ENCODE assay signal across 1 cellular context in the genomic region with DNA sequence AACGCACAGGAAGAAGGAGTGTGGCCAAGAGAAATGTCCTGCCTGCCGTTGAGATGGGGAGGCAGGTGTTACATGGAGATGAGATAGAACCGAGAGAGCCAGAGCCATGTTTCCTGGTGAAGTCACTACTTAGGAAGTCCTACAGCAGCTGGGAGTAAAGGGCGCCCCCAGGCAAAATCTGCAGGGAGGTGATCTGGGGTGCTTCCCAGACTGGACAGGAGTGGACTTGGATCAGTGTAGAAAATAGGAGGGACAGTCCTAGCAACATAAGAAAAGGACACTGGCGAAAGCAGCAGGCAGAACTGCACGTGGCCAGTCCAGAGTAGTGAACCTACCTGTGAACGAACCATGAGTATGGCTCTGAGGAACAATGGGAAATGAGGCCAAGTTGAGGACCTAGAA.
TF ChIP-seq lines count a peak whose summit lies in the region.

No MANE protein-coding gene starts in this region.

TF ChIP-seq in K562, 482 proteins besides CTCF, POLR2A, EP300 and RAD21 (continued from another document):
- TF ChIP-seq ZNF592 (IDR thresholded peaks at IDR 0.05) (peak; percentile 91), DACH1 (IDR thresholded peaks at IDR 0.05; ENCODE audit: partially characterized antibody) (no peak), YY1 (IDR thresholded peaks at IDR 0.05; ENCODE audit: borderline replicate concordance in 1 of 3, control insufficient read depth in 1 of 3, extremely low read depth in 1 of 3, insufficient read depth in 3 of 3, insufficient read length in 1 of 3, insufficient replicate concordance in 2 of 3, low read depth in 1 of 3, low read length in 2 of 3) (peak in 1 of 3 experiments; percentile 61), NR2C1 (IDR thresholded peaks at IDR 0.05) (no peak), NR2C1 (tag; IDR thresholded peaks at IDR 0.05) (peak; percentile 29; the same call in 1 of the 2 replicates), ARID1B (IDR thresholded peaks at IDR 0.05) (peak; percentile 44), DMBX1 (CRISPR knock-in tag; IDR thresholded peaks at IDR 0.05; ENCODE audit: borderline replicate concordance) (peak; percentile 57; the same call in 1 of the 2 replicates), ZNF232 (CRISPR knock-in tag; IDR thresholded peaks at IDR 0.05) (no peak), MYC (IDR thresholded peaks at IDR 0.05; ENCODE audit: low read depth, low read length) (peak; percentile 18; the same call in 1 of the 2 replicates), MYC (CRISPR knock-in tag; IDR thresholded peaks at IDR 0.05; ENCODE audit: borderline replicate concordance, low read depth) (no peak), NFRKB (IDR thresholded peaks at IDR 0.05; ENCODE audit: low read depth) (0 out of 2 replicates have a peak, but pooled peaks have one; percentile 19), TCF3 (CRISPR knock-in tag; IDR thresholded peaks at IDR 0.05) (peak; percentile 59), MGA (IDR thresholded peaks at IDR 0.05) (peak; percentile 77), DPF2 (IDR thresholded peaks at IDR 0.05) (peak; percentile 16; the same call in 1 of the 2 replicates), GATA2 (CRISPR knock-in tag; IDR thresholded peaks at IDR 0.05) (0 out of 2 replicates have a peak, but pooled peaks have one; percentile 14), FOXM1 (IDR thresholded peaks at IDR 0.05; ENCODE audit: low read depth) (no peak), FOXM1 (CRISPR knock-in tag; IDR thresholded peaks at IDR 0.05; ENCODE audit: low read depth) (no peak), CBFA2T3 (IDR thresholded peaks at IDR 0.05) (peak; percentile 69), NR2C2 (CRISPR knock-in tag; IDR thresholded peaks at IDR 0.05) (no peak), NR2C2 (tag; IDR thresholded peaks at IDR 0.05) (peak; percentile 32; the same call in 1 of the 2 replicates), TAF9B (IDR thresholded peaks at IDR 0.05; ENCODE audit: partially characterized antibody) (no peak), CXXC5 (CRISPR knock-in tag; IDR thresholded peaks at IDR 0.05) (peak; percentile 42; the same call in 1 of the 2 replicates), L3MBTL2 (IDR thresholded peaks at IDR 0.05) (peak; percentile 76), ETV1 (tag; conservative IDR thresholded peaks at IDR 0.05; ENCODE audit: low read depth) (peak; percentile 53; the same call in 1 of the 2 replicates), MCM3 (IDR thresholded peaks at IDR 0.05) (no peak), CAMTA2 (CRISPR knock-in tag; conservative IDR thresholded peaks at IDR 0.05) (no peak), NCOR1 (IDR thresholded peaks at IDR 0.05) (0 out of 2 replicates have a peak, but pooled peaks have one; percentile 13), MTA3 (IDR thresholded peaks at IDR 0.05; ENCODE audit: borderline replicate concordance) (peak; percentile 24; the same call in 1 of the 2 replicates), SMAD4 (CRISPR knock-in tag; conservative IDR thresholded peaks at IDR 0.05) (peak; percentile 58; the same call in 1 of the 2 replicates), ZNF311 (CRISPR knock-in tag; IDR thresholded peaks at IDR 0.05) (no peak), NR4A1 (CRISPR knock-in tag; IDR thresholded peaks at IDR 0.05) (no peak), NR4A1 (tag; IDR thresholded peaks at IDR 0.05) (peak; percentile 73; the same call in 1 of the 2 replicates)
- TF ChIP-seq, protein P1, sequence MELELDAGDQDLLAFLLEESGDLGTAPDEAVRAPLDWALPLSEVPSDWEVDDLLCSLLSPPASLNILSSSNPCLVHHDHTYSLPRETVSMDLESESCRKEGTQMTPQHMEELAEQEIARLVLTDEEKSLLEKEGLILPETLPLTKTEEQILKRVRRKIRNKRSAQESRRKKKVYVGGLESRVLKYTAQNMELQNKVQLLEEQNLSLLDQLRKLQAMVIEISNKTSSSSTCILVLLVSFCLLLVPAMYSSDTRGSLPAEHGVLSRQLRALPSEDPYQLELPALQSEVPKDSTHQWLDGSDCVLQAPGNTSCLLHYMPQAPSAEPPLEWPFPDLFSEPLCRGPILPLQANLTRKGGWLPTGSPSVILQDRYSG (tag; conservative IDR thresholded peaks at IDR 0.05; ENCODE audit: low read depth) = peak; percentile 50; the same call in 1 of the 2 replicates
- TF ChIP-seq, protein P2, sequence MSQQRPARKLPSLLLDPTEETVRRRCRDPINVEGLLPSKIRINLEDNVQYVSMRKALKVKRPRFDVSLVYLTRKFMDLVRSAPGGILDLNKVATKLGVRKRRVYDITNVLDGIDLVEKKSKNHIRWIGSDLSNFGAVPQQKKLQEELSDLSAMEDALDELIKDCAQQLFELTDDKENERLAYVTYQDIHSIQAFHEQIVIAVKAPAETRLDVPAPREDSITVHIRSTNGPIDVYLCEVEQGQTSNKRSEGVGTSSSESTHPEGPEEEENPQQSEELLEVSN (IDR thresholded peaks at IDR 0.05; ENCODE audit: borderline replicate concordance in 1 of 2, extremely low read depth in 1 of 2, insufficient read depth in 1 of 2, insufficient read length in 1 of 2, low read depth in 1 of 2, low read length in 1 of 2, poor library complexity in 1 of 2, severe bottlenecking in 1 of 2) = peak in 1 of 2 experiments; percentile 31
- TF ChIP-seq, protein P3, sequence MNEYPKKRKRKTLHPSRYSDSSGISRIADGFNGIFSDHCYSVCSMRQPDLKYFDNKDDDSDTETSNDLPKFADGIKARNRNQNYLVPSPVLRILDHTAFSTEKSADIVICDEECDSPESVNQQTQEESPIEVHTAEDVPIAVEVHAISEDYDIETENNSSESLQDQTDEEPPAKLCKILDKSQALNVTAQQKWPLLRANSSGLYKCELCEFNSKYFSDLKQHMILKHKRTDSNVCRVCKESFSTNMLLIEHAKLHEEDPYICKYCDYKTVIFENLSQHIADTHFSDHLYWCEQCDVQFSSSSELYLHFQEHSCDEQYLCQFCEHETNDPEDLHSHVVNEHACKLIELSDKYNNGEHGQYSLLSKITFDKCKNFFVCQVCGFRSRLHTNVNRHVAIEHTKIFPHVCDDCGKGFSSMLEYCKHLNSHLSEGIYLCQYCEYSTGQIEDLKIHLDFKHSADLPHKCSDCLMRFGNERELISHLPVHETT (CRISPR knock-in tag; conservative IDR thresholded peaks at IDR 0.05 in 1 of 2, IDR thresholded peaks at IDR 0.05 in 1 of 2) = peak in 1 of 2 experiments; percentile 27; a peak in 1 of 4 replicates
